ENCODE assay signal across 14 cellular contexts in genomic region chr5:157519579-157520253, GRCh38. TPM values are rescaled to one million over a fixed set of nuclear protein-coding genes. Genes with fewer than 3 reads are reported as not detected.
DNase-seq lines count a peak whose midpoint lies in the region; ATAC-seq and TF ChIP-seq lines count a peak whose summit lies in the region.
"Had no signal": no experiment of that assay in that cellular context is flagged by ENCODE, and none has a peak within 500 bp of the region (broad histone marks: within the 10 kb centered on the region; RNA-seq: fewer than 3 reads in every experiment).

No MANE protein-coding gene starts in this region.

- no peaks in the 10 kb centered on the region for H3K9me3 Mint-ChIP-seq in activated naive CD8-positive, alpha-beta T cell treated with anti-CD3 and anti-CD28 coated beads, Interleukin-2, amount 10 ng/mL, durations not matched to agents 7 days and 5 days
- no peaks in the 10 kb centered on the region for H3K9me3 Mint-ChIP-seq in activated naive CD8-positive, alpha-beta T cell treated with anti-CD3 and anti-CD28 coated beads for 36 hours
- H3K9me3 Mint-ChIP-seq: T-cell had no signal

- TF ChIP-seq POLR2A in testis (IDR thresholded peaks at IDR 0.05), result no peak

- H3K36me3 ChIP-seq in ascending aorta (peaks cover 3 to 12% of the 10 kb centered on the region in 2 donors), testis (ENCODE audit: low read depth, missing control alignments) (no peaks in the 10 kb centered on the region)

- no peaks in the 10 kb centered on the region for H3K27me3 Mint-ChIP-seq in activated naive CD8-positive, alpha-beta T cell treated with anti-CD3 and anti-CD28 coated beads, Interleukin-2, amount 10 ng/mL, durations not matched to agents 7 days and 5 days
- no peaks in the 10 kb centered on the region for H3K27me3 Mint-ChIP-seq in activated naive CD8-positive, alpha-beta T cell treated with anti-CD3 and anti-CD28 coated beads for 36 hours
- H3K27me3 Mint-ChIP-seq: T-cell had no signal

- H3K4me3 ChIP-seq in ascending aorta (no peak overlapping the region), foreskin fibroblast (ENCODE audit: low read depth in 1 of 2, low read length in 2 of 2) (no peak overlapping the region), testis (no peak overlapping the region)
- H3K4me3 ChIP-seq: hepatocyte had no signal

- H3K27ac Mint-ChIP-seq in activated naive CD8-positive, alpha-beta T cell treated with anti-CD3 and anti-CD28 coated beads, Interleukin-2, amount 10 ng/mL, durations not matched to agents 7 days and 5 days, result no peak overlapping the region
- H3K27ac Mint-ChIP-seq in activated naive CD8-positive, alpha-beta T cell treated with anti-CD3 and anti-CD28 coated beads for 36 hours, result no peak overlapping the region

- POLR2A ChIA-PET in activated naive CD8-positive, alpha-beta T cell treated with anti-CD3 and anti-CD28 coated beads, Interleukin-2, amount 10 ng/mL, durations not matched to agents 7 days and 5 days (lab: Charles Lee), result no interaction called here

- TF ChIP-seq CTCF in ascending aorta (IDR thresholded peaks at IDR 0.05) (no peak), foreskin fibroblast (IDR thresholded peaks at IDR 0.05; ENCODE audit: low read depth, low read length) (no peak), testis (IDR thresholded peaks at IDR 0.05) (no peak)

- H3K9me3 ChIP-seq in ascending aorta (no peaks in the 10 kb centered on the region), testis (no peaks in the 10 kb centered on the region)

- no peak for ATAC-seq in activated naive CD8-positive, alpha-beta T cell treated with anti-CD3 and anti-CD28 coated beads, Interleukin-2, amount 10 ng/mL, durations not matched to agents 7 days and 5 days (ENCODE audit: low read depth)
- ATAC-seq in GM21723 (IDR thresholded peaks at IDR 0.05; ENCODE audit: unreplicated experiment), result peak; percentile 41
- peak; percentile 46 for ATAC-seq in HG03558 (IDR thresholded peaks at IDR 0.05; ENCODE audit: extremely low read depth, unreplicated experiment)
- ATAC-seq: T-cell had no signal

- intact Hi-C loops in ascending aorta (cut with DNase I) (no loop called here), testis (cut with DNase I; ENCODE audit: low total_unique reads) (no loop called here)

- DNase-seq in activated naive CD8-positive, alpha-beta T cell treated with anti-CD3 and anti-CD28 coated beads, Interleukin-2, amount 10 ng/mL, durations not matched to agents 7 days and 5 days, result no peak
- DNase-seq in activated naive CD8-positive, alpha-beta T cell treated with anti-CD3 and anti-CD28 coated beads for 36 hours, result no peak
- DNase-seq in ascending aorta (ENCODE audit: low spot score in 2 of 2), result no peak
- DNase-seq in foreskin fibroblast, result no peak
- no peak for DNase-seq in testis
- no peak for DNase-seq in SIG-M5 treated with dmso at 0.1 percent for 504 hours (lab: John Stamatoyannopoulos, UW; ENCODE audit: unreplicated experiment)
- DNase-seq: activated CD8-positive, alpha-beta memory T cell treated with anti-CD3 and anti-CD28 coated beads, Interleukin-2, amount 50 U/mL, for 4 hours; anterior cingulate cortex; mesenchymal stem cell; NCI-H1092 treated with DMSO at 0.1 percent for 48 hours; T-cell had no signal

- peaks cover 19% of the 10 kb centered on the region for H3K4me1 Mint-ChIP-seq in activated naive CD8-positive, alpha-beta T cell treated with anti-CD3 and anti-CD28 coated beads, Interleukin-2, amount 10 ng/mL, durations not matched to agents 7 days and 5 days
- no peaks in the 10 kb centered on the region for H3K4me1 Mint-ChIP-seq in activated naive CD8-positive, alpha-beta T cell treated with anti-CD3 and anti-CD28 coated beads for 36 hours

- H3K27me3 ChIP-seq in ascending aorta (no peaks in the 10 kb centered on the region), testis (no peaks in the 10 kb centered on the region)
- H3K27me3 ChIP-seq: hepatocyte had no signal

- H3K4me3 Mint-ChIP-seq in activated naive CD8-positive, alpha-beta T cell treated with anti-CD3 and anti-CD28 coated beads, Interleukin-2, amount 10 ng/mL, durations not matched to agents 7 days and 5 days, result peak overlapping the region; percentile 8
- no peak overlapping the region for H3K4me3 Mint-ChIP-seq in activated naive CD8-positive, alpha-beta T cell treated with anti-CD3 and anti-CD28 coated beads for 36 hours
- H3K4me3 Mint-ChIP-seq: T-cell had no signal

- H3K27ac ChIP-seq in ascending aorta (no peak overlapping the region), testis (no peak overlapping the region)
- H3K27ac ChIP-seq: hepatocyte had no signal

- H3K4me1 ChIP-seq in ascending aorta (peaks cover 10 to 12% of the 10 kb centered on the region in 2 donors), testis (peaks cover 15% of the 10 kb centered on the region)

- peaks cover 30% of the 10 kb centered on the region for H3K36me3 Mint-ChIP-seq in activated naive CD8-positive, alpha-beta T cell treated with anti-CD3 and anti-CD28 coated beads, Interleukin-2, amount 10 ng/mL, durations not matched to agents 7 days and 5 days
- no peaks in the 10 kb centered on the region for H3K36me3 Mint-ChIP-seq in activated naive CD8-positive, alpha-beta T cell treated with anti-CD3 and anti-CD28 coated beads for 36 hours

- 89 to 95% methylated on average over 9 of the region's 9 CpGs for WGBS in testis, 2 donors

RNA-seq across cellular contexts. Expression of gene ADAM19, which starts 55.9 kb away (rescaled TPM):
- 10 to 100 TPM; 28.3 to 29.0 TPM for total RNA-seq in activated naive CD8-positive, alpha-beta T cell treated with anti-CD3 and anti-CD28 coated beads, Interleukin-2, amount 10 ng/mL, durations not matched to agents 7 days and 5 days
- 1 to 10 TPM; 2.8 to 3.5 TPM for total RNA-seq in activated naive CD8-positive, alpha-beta T cell treated with anti-CD3 and anti-CD28 coated beads for 36 hours
- total RNA-seq in ascending aorta (11.7 TPM), testis (1 to 10 TPM; 4.5 to 4.9 TPM)
- 3.1 TPM for polyA plus RNA-seq in testis (ENCODE audit: insufficient read depth, low read depth, low replicate concordance)

RNA-seq across cellular contexts. Expression of gene NIPAL4, which starts 59.7 kb away (rescaled TPM):
- total RNA-seq in activated naive CD8-positive, alpha-beta T cell treated with anti-CD3 and anti-CD28 coated beads, Interleukin-2, amount 10 ng/mL, durations not matched to agents 7 days and 5 days, result not detected
- under 1 TPM; 0.60 to 0.64 TPM for total RNA-seq in activated naive CD8-positive, alpha-beta T cell treated with anti-CD3 and anti-CD28 coated beads for 36 hours
- total RNA-seq in ascending aorta (not detected), testis (under 1 TPM in 1 of 2 donors, not detected in 1; 0.08 TPM)
- polyA plus RNA-seq in testis (ENCODE audit: insufficient read depth, low read depth, low replicate concordance), result 0.18 TPM
